In the genomic region with DNA sequence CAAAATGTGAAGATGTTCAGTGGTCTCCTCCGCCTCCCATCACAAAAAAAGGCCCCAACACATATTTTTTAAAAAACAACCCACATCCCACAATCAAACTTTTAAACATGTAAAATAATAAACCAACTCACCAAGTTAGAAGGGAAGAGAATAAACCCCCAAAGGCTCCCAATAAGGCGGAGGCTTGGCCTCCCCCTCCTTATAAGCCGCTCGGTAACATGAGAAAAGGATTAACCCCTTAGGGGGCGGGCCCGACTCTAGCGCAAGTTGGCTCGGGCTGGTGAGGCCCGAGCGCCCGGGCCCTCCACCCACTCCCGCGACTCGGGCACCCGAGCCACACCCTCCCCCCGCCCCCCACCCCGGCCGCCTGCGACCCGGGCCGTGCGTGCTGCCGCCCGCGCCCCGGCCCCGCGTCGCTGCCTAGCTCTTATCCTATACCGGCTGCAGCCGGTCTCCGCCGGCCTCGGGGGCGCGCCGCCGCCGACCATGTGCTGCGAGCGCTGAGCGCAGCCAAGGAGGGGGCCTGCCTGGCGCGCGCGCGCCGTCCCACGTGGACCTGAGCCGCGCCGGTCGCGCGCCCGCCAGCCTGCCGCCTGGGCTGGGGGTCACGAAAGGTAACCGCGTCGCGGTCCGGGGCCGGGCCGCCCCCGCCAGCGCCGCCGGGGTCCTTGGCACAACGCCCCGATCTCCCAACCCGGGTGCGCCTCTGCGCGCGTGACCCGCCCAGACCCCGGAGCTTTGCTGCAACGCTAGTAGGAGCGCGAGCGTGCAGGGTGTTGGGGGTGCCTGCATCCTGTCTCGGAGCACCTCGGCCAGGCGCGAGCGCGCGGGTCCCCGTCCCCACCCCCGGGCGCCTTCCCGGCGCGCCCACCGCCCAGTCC, we compare ENCODE assay signal across 7 cellular contexts.
DNase-seq lines count a peak whose midpoint lies in the region; ATAC-seq lines count a peak whose summit lies in the region.

A gene (plus strand): TSS at position 541 of the 881 bp plus-strand sequence. CDS start 15,999 bp downstream, outside the sequence.
A gene with protein sequence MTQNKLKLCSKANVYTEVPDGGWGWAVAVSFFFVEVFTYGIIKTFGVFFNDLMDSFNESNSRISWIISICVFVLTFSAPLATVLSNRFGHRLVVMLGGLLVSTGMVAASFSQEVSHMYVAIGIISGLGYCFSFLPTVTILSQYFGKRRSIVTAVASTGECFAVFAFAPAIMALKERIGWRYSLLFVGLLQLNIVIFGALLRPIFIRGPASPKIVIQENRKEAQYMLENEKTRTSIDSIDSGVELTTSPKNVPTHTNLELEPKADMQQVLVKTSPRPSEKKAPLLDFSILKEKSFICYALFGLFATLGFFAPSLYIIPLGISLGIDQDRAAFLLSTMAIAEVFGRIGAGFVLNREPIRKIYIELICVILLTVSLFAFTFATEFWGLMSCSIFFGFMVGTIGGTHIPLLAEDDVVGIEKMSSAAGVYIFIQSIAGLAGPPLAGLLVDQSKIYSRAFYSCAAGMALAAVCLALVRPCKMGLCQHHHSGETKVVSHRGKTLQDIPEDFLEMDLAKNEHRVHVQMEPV (minus strand): TSS at position 173 of the 881 bp plus-strand sequence. CDS start 12,807 bp downstream, outside the sequence.

- H3K27me3 ChIP-seq in layer of hippocampus (ENCODE audit: control insufficient read depth, insufficient read depth, low read length), result peaks cover 8% of the 10 kb centered on the region

- H3K27ac ChIP-seq in layer of hippocampus (ENCODE audit: low read depth, low read length), result peak within 1 kb of the TSS; percentile 78

- ATAC-seq in GM18519 (IDR thresholded peaks at IDR 0.05; ENCODE audit: low FRiP score, unreplicated experiment), result peak; percentile 46
- peak; percentile 40 for ATAC-seq in HG02938 (IDR thresholded peaks at IDR 0.05; ENCODE audit: unreplicated experiment)

- DNase-seq in NCI-H2081 treated with DMSO at 0.1 percent for 48 hours (lab: John Stamatoyannopoulos, UW), result peak; percentile 42
- peak; percentile 65 for DNase-seq in activated CD4-positive, CD25-positive, alpha-beta regulatory T cell treated with anti-CD3 and anti-CD28 coated beads, Interleukin-2, amount 50 U/mL, for 16 hours (ENCODE audit: low read depth, low spot score)
- peak; percentile 84 for DNase-seq in central memory CD4-positive, alpha-beta T cell
- peak; percentile 72 to 78 for DNase-seq in stimulated activated CD4-positive, alpha-beta T cell treated with anti-CD3 and anti-CD28 coated beads, Interleukin-1b, Interleukin-23, amount 100 ng/mL, for 4 hours (ENCODE audit: low read depth in 2 of 2)

Comparison
In these comparisons a context has a peak if more than half of its experiments do, and no peak if none do; other contexts are left out.
1. Peak in every context shown above with its lines: DNase-seq, ATAC-seq and H3K27ac ChIP-seq.